Comparison of ENCODE assay signal across 20 cellular contexts in the genomic region with DNA sequence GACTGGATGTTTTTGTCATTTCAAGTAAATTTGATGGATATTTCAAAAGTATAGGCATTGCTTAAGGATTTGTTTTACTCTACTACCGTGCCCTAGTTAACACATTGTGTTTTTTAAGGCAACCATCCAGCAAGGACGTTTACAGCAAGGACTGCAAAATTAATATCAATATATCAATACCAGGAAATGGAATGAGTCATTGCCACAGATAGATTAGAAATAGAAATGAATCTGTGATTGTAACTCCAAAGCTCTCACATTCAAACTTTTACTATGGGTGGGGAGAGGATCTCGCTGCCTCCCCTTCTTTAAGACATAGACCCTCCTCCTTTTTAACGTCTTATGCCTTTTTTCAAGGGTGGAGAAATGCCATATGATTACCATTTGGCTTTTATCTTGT. TPM values are rescaled to one million over a fixed set of nuclear protein-coding genes. Genes with fewer than 3 reads are reported as not detected.
DNase-seq lines count a peak whose midpoint lies in the region; ATAC-seq lines count a peak whose summit lies in the region.
"Had no signal": no experiment of that assay in that cellular context is flagged by ENCODE, and none has a peak within 500 bp of the region (broad histone marks: within the 10 kb centered on the region; RNA-seq: fewer than 3 reads in every experiment).

No MANE protein-coding gene starts in this region.

- H3K4me1 Mint-ChIP-seq in CD4-positive, alpha-beta memory T cell = peaks cover 50 to 75% (median 60%) of the 10 kb centered on the region in 4 donors
- H3K4me1 Mint-ChIP-seq in T-helper 17 cell = peaks cover 63% of the 10 kb centered on the region
- H3K4me1 Mint-ChIP-seq: brain had no signal

- no peaks in the 10 kb centered on the region for H3K27me3 Mint-ChIP-seq in CD4-positive, alpha-beta memory T cell
- no peaks in the 10 kb centered on the region for H3K27me3 Mint-ChIP-seq in T-helper 17 cell
- H3K27me3 Mint-ChIP-seq: brain had no signal

- CTCF ChIA-PET in CD4-positive, alpha-beta memory T cell (lab: Charles Lee; ENCODE audit: partially characterized antibody) = interaction anchor here (1.2 to 4.4 kb wide), 4 partner anchors 8 to 71 kb away, joined by 3 to 33 read pairs (median 5); no protein-coding TSS in a partner anchor

- H3K36me3 ChIP-seq in BLaER1 = no peaks in the 10 kb centered on the region
- H3K36me3 ChIP-seq in CD4-positive, alpha-beta memory T cell (ENCODE audit: insufficient read depth, low read length) = peaks cover 16% of the 10 kb centered on the region
- H3K36me3 ChIP-seq: thyroid gland had no signal

- H3K27me3 ChIP-seq in BLaER1 = no peaks in the 10 kb centered on the region
- no peaks in the 10 kb centered on the region for H3K27me3 ChIP-seq in CD4-positive, alpha-beta memory T cell (ENCODE audit: insufficient read depth, low read length)
- H3K27me3 ChIP-seq: thyroid gland had no signal

- peak overlapping the region; percentile 91 to 99 (median 95) for H3K27ac Mint-ChIP-seq in CD4-positive, alpha-beta memory T cell
- peak overlapping the region; percentile 99 for H3K27ac Mint-ChIP-seq in T-helper 17 cell
- H3K27ac Mint-ChIP-seq: activated B cell treated with CpG ODN at 0.5 μM for 24 hours had no signal

- no peaks in the 10 kb centered on the region for H3K9me3 Mint-ChIP-seq in CD4-positive, alpha-beta memory T cell
- H3K9me3 Mint-ChIP-seq: activated B cell treated with CpG ODN at 0.5 μM for 24 hours, neural crest cell had no signal

- POLR2A ChIA-PET in CD4-positive, alpha-beta memory T cell (lab: Charles Lee; ENCODE audit: partially characterized antibody) = interaction anchor here (0.9 to 21.6 kb wide), 10 partner anchors 8 to 176 kb away, joined by 3 to 794 read pairs (median 26); a partner anchor contains a TSS

- H3K4me1 ChIP-seq in BLaER1 = peaks cover 37% of the 10 kb centered on the region
- peaks cover 63% of the 10 kb centered on the region for H3K4me1 ChIP-seq in CD4-positive, alpha-beta memory T cell (ENCODE audit: insufficient read depth, low read length)

- no peak for DNase-seq in CD4-positive, alpha-beta memory T cell
- no peak for DNase-seq in T-helper 17 cell
- DNase-seq in dermis blood vessel endothelial cell = peak; percentile 11
- DNase-seq in NCI-H128 (lab: John Stamatoyannopoulos, UW; ENCODE audit: unreplicated experiment) = no peak
- DNase-seq: activated B cell treated with CpG ODN at 0.5 μM for 24 hours; DMS79 treated with DMSO at 0.1 percent for 48 hours; head of caudate nucleus; Kasumi-1; NCI-H1105; NCI-H510A; NK-92 treated with Interleukin-12 subunit alpha and Interleukin-12 subunit beta, amount 100 ng/mL, for 24 hours; thyroid gland had no signal

- no peak overlapping the region for H3K9ac ChIP-seq in BLaER1

- H3K27ac ChIP-seq in BLaER1 = no peak overlapping the region
- peak overlapping the region; percentile 94 for H3K27ac ChIP-seq in CD4-positive, alpha-beta memory T cell (ENCODE audit: low read depth, low read length)
- H3K27ac ChIP-seq: thyroid gland had no signal

- H3K9me3 ChIP-seq in BLaER1 = no peaks in the 10 kb centered on the region
- H3K9me3 ChIP-seq in CD4-positive, alpha-beta memory T cell (ENCODE audit: control insufficient read depth in 1 of 2, low read length in 2 of 2) = no peaks in the 10 kb centered on the region
- H3K9me3 ChIP-seq in T-helper 17 cell (ENCODE audit: control insufficient read depth, low read length, poor library complexity, severe bottlenecking) = no peaks in the 10 kb centered on the region
- H3K9me3 ChIP-seq: thyroid gland had no signal

- peaks cover 54 to 77% of the 10 kb centered on the region in 2 donors for H3K36me3 Mint-ChIP-seq in CD4-positive, alpha-beta memory T cell
- peaks cover 27% of the 10 kb centered on the region for H3K36me3 Mint-ChIP-seq in T-helper 17 cell (ENCODE audit: low read depth)
- H3K36me3 Mint-ChIP-seq: brain had no signal

- no peak overlapping the region for H3K4me3 ChIP-seq in BLaER1
- peak overlapping the region; percentile 78 to 90 for H3K4me3 ChIP-seq in CD4-positive, alpha-beta memory T cell (ENCODE audit: low read length in 2 of 2)
- H3K4me3 ChIP-seq: thyroid gland had no signal

- intact Hi-C loops in CD4-positive, alpha-beta memory T cell (cut with micrococcal nuclease) = loop anchor here (2.0 kb wide), 1 partner anchor 23 kb away; no protein-coding TSS in a partner anchor

- H4K20me1 ChIP-seq in BLaER1 = no peaks in the 10 kb centered on the region

- no peak for ATAC-seq in T-helper 17 cell
- ATAC-seq in HG02610 (IDR thresholded peaks at IDR 0.05; ENCODE audit: unreplicated experiment) = no peak
- no peak for ATAC-seq in HG03460 (IDR thresholded peaks at IDR 0.05; ENCODE audit: unreplicated experiment)

- peak overlapping the region; percentile 86 to 99 (median 92) for H3K4me3 Mint-ChIP-seq in CD4-positive, alpha-beta memory T cell
- H3K4me3 Mint-ChIP-seq in T-helper 17 cell = peak overlapping the region; percentile 84
- H3K4me3 Mint-ChIP-seq: activated B cell treated with CpG ODN at 0.5 μM for 24 hours, brain, neural crest cell had no signal

- peak overlapping the region; percentile 0; the same call in 1 of the 2 replicates for H3K4me2 ChIP-seq in BLaER1

RNA-seq across cellular contexts. Expression of a gene that starts 3.8 kb away (rescaled TPM):
- 100 to 1,000 TPM; 203 to 222 TPM for total RNA-seq in CD4-positive, alpha-beta memory T cell
- polyA plus RNA-seq in CD4-positive, alpha-beta memory T cell = 100 to 1,000 TPM in 1 of 2 donors, 10 to 100 TPM in 1; 80.0 to 132 TPM
- total RNA-seq in T-helper 17 cell = 100 to 1,000 TPM; 174 to 177 TPM
- under 0.01 and 0.05 TPM in 2 replicates for total RNA-seq in dermis blood vessel endothelial cell
- total RNA-seq: activated B cell treated with CpG ODN at 0.5 μM for 24 hours, H1, HT-29, neural crest cell, SK-MEL-5 had no signal
- polyA plus RNA-seq: H1 had no signal

Comparison
In these comparisons a context has a peak if more than half of its experiments do, and no peak if none do; other contexts are left out.
1. RNA of a gene that starts 3.8 kb away (total RNA-seq): 203 to 222 TPM in CD4-positive, alpha-beta memory T cell and 174 to 177 TPM in T-helper 17 cell; under 0.01 to 0.05 TPM in dermis blood vessel endothelial cell; every median in the first group is over 100 times any median in the second.